Comparison of ENCODE assay signal across 9 cellular contexts in the genomic region with DNA sequence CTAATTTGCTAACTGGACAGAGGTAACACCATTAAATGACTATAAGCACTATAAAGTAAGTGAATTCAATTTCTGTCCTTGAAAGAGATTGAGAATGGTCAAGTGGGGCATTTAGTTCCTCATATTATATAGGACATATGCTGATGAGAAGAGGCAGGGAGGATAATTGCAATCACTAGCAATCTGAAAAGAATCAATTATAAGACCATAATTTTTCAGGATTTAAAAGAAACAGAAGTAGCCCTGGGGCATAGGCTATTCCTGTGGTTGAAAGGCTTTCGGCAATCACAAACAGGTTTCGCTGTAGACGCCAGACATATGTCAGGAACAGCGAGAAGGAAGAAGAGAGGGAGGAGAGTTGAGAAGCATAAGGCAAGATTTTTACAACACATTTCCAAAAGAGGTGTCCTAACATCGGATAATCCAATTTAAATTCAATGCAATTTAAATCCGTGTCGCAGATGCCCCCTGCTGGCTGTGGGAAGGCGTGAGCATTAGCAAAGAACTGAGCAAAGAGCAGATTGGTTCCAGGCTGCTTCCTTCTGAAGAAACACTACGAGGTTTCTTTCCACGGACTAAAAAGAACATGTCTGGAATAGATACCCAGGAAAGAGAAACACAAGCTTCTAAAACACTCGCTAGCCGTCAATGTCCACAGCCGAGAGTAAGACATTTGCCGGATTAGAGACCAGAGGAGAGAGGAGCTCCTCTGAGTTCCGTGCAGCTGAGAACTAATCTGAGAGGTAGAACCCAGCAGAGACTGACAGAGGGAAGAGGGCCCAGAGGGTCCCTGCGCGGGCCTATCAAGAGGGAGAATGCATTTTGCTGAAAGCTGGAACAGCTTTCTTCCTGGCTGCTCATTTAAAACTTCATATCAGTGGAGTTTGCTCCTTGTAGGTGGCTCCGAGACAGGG. TPM values are rescaled to one million over a fixed set of nuclear protein-coding genes. Genes with fewer than 3 reads are reported as not detected.
DNase-seq lines count a peak whose midpoint lies in the region; ATAC-seq and TF ChIP-seq lines count a peak whose summit lies in the region.
"Had no signal": no experiment of that assay in that cellular context is flagged by ENCODE, and none has a peak within 500 bp of the region (broad histone marks: within the 10 kb centered on the region; RNA-seq: fewer than 3 reads in every experiment).

No MANE protein-coding gene starts in this region.

- TF ChIP-seq CTCF in H9 (conservative IDR thresholded peaks at IDR 0.05) (peak; percentile 83), WTC11 (IDR thresholded peaks at IDR 0.05) (peak; percentile 56), endodermal cell (conservative IDR thresholded peaks at IDR 0.05) (peak; percentile 91), mesothelial cell of epicardium (IDR thresholded peaks at IDR 0.05; ENCODE audit: unreplicated experiment) (peak; percentile 68)

- peaks cover 0 to 2% (median 0%) of the 10 kb centered on the region in 7 donors for H3K9me3 Mint-ChIP-seq in CD4-positive, CD25-positive, alpha-beta regulatory T cell
- H3K9me3 Mint-ChIP-seq in H9 (no peaks in the 10 kb centered on the region), WTC11 (no peaks in the 10 kb centered on the region), endodermal cell (no peaks in the 10 kb centered on the region), mesothelial cell of epicardium (no peaks in the 10 kb centered on the region)

- peak in 2 of 3 donors; percentile 2 to 44 for DNase-seq in CD4-positive, CD25-positive, alpha-beta regulatory T cell
- DNase-seq in H9 (peak; percentile 62), NCI-H2227 (lab: John Stamatoyannopoulos, UW; ENCODE audit: unreplicated experiment) (peak; percentile 56), WTC11 (ENCODE audit: low spot score) (peak; percentile 71), endodermal cell (peak; percentile 85), mesothelial cell of epicardium (ENCODE audit: low spot score in 2 of 2, unreplicated experiment in 2 of 2) (peak; percentile 30 to 56), superior temporal gyrus (ENCODE audit: extremely low spot score) (peak; percentile 87), mesenteric fat pad (ENCODE audit: low spot score) (no peak)

- H3K56ac ChIP-seq in H9 (ENCODE audit: insufficient read length, low read depth, low read length) = no peak overlapping the region

- ATAC-seq in CD4-positive, CD25-positive, alpha-beta regulatory T cell (ENCODE audit: low read depth in 2 of 2) = no peak
- ATAC-seq in WTC11 = peak; percentile 77

- H3K27ac Mint-ChIP-seq in CD4-positive, CD25-positive, alpha-beta regulatory T cell = peak overlapping the region in 1 of 3 donors; percentile 83
- peak overlapping the region in 2 of 3 experiments; percentile 14 to 65; a peak in 3 of 7 replicates for H3K27ac Mint-ChIP-seq in H9
- peak overlapping the region; percentile 38; the same call in 1 of the 2 replicates for H3K27ac Mint-ChIP-seq in WTC11
- no peak overlapping the region for H3K27ac Mint-ChIP-seq in endodermal cell
- peak overlapping the region; percentile 74 for H3K27ac Mint-ChIP-seq in mesothelial cell of epicardium

- no peaks in the 10 kb centered on the region for H3K36me3 ChIP-seq in CD4-positive, CD25-positive, alpha-beta regulatory T cell (ENCODE audit: control insufficient read depth, insufficient read depth, low read length)
- H3K36me3 ChIP-seq in endodermal cell (ENCODE audit: control insufficient read depth, insufficient read depth, low read length) = peaks cover 4% of the 10 kb centered on the region

- H3K23ac ChIP-seq in H9 (ENCODE audit: insufficient read length, low read depth, low read length) = no peak overlapping the region

- no peak overlapping the region for H3K9ac ChIP-seq in H9 (ENCODE audit: extremely low read depth, insufficient read length, low read length)
- no peak overlapping the region for H3K9ac ChIP-seq in endodermal cell (ENCODE audit: extremely low read depth, low read length, poor library complexity, severe bottlenecking)

- WGBS in H9 (ENCODE audit: extremely low coverage, insufficient read length, low lambda C conversion rate) = no CpG with 5 or more reads among the region's 18 CpGs
- 67 to 71% methylated on average over 15 to 18 of the region's 18 CpGs for WGBS in endodermal cell (ENCODE audit: insufficient coverage in 1 of 2, insufficient read length in 1 of 2), 2 experiments

- no peak overlapping the region for H4K5ac ChIP-seq in H9 (ENCODE audit: insufficient read length, low read depth, low read length)

- peak overlapping the region; percentile 99 for H2AFZ ChIP-seq in H9 (ENCODE audit: low read length)

- no peak overlapping the region for H3K4me3 Mint-ChIP-seq in CD4-positive, CD25-positive, alpha-beta regulatory T cell
- no peak overlapping the region for H3K4me3 Mint-ChIP-seq in H9
- H3K4me3 Mint-ChIP-seq in WTC11 = 0 out of 2 replicates have a peak overlapping the region, but pooled peaks have one; percentile 6
- H3K4me3 Mint-ChIP-seq in endodermal cell = no peak overlapping the region
- peak overlapping the region; percentile 32 for H3K4me3 Mint-ChIP-seq in mesothelial cell of epicardium

- H3K18ac ChIP-seq in H9 (ENCODE audit: insufficient read length, low read depth, low read length) = no peak overlapping the region

- no peak overlapping the region for H3K4me2 ChIP-seq in H9 (ENCODE audit: insufficient read depth, insufficient read length, low read length)

- no peak overlapping the region for H4K91ac ChIP-seq in H9 (ENCODE audit: insufficient read length, low read depth, low read length)

- no peak overlapping the region for H3T11ph ChIP-seq in H9 (ENCODE audit: low read length)

- no peak overlapping the region for H2BK5ac ChIP-seq in H9 (ENCODE audit: insufficient read length, low read length)

- no peaks in the 10 kb centered on the region for H3K79me2 ChIP-seq in H9 (ENCODE audit: insufficient read depth, low read length)

- H3K27ac ChIP-seq in CD4-positive, CD25-positive, alpha-beta regulatory T cell (ENCODE audit: insufficient read depth, low read length, poor library complexity, severe bottlenecking) = no peak overlapping the region
- no peak overlapping the region for H3K27ac ChIP-seq in H9 (ENCODE audit: insufficient read length, low read depth, low read length)
- no peak overlapping the region for H3K27ac ChIP-seq in endodermal cell (ENCODE audit: low read depth, low read length)

- H3K23me2 ChIP-seq in H9 (ENCODE audit: insufficient read length, low read depth, low read length, poor library complexity, severe bottlenecking) = no peaks in the 10 kb centered on the region

- POLR2A ChIA-PET in WTC11 (lab: Charles Lee) = no interaction called here

- no peak overlapping the region for H2BK120ac ChIP-seq in H9 (ENCODE audit: low read depth, low read length, poor library complexity, severe bottlenecking)

- CTCF ChIA-PET in WTC11 (lab: Charles Lee) = interaction anchor here (0.6 to 1.8 kb wide), 6 partner anchors 11 to 297 kb away, joined by 3 to 22 read pairs (median 6); a partner anchor contains a TSS

- no peak overlapping the region for H2BK15ac ChIP-seq in H9 (ENCODE audit: low read depth, low read length)

- H2BK20ac ChIP-seq in H9 (ENCODE audit: low read depth, low read length, poor library complexity, severe bottlenecking) = no peak overlapping the region

- H4K8ac ChIP-seq in H9 (replicated peaks; ENCODE audit: insufficient read length, low read depth, low read length) = no peak overlapping the region

- H3K4ac ChIP-seq in H9 (ENCODE audit: low read depth, low read length) = no peak overlapping the region

- H3K36me3 Mint-ChIP-seq in CD4-positive, CD25-positive, alpha-beta regulatory T cell = no peaks in the 10 kb centered on the region
- H3K36me3 Mint-ChIP-seq in H9 (ENCODE audit: insufficient read depth in 1 of 3, low read depth in 3 of 3) (no peaks in the 10 kb centered on the region), WTC11 (no peaks in the 10 kb centered on the region), endodermal cell (ENCODE audit: low read depth) (no peaks in the 10 kb centered on the region), mesothelial cell of epicardium (no peaks in the 10 kb centered on the region)

- no peaks in the 10 kb centered on the region for H4K20me1 ChIP-seq in H9 (ENCODE audit: control insufficient read depth, insufficient read depth, insufficient read length)

- H3K4me1 Mint-ChIP-seq in CD4-positive, CD25-positive, alpha-beta regulatory T cell = no peaks in the 10 kb centered on the region
- H3K4me1 Mint-ChIP-seq in H9 (peaks cover 10% of the 10 kb centered on the region in 2 experiments), WTC11 (peaks cover 23% of the 10 kb centered on the region), endodermal cell (peaks cover 8% of the 10 kb centered on the region), mesothelial cell of epicardium (peaks cover 49% of the 10 kb centered on the region)

- H3K27me3 Mint-ChIP-seq in CD4-positive, CD25-positive, alpha-beta regulatory T cell = peaks cover 10% of the 10 kb centered on the region
- H3K27me3 Mint-ChIP-seq in H9 (ENCODE audit: low read depth) (no peaks in the 10 kb centered on the region), WTC11 (ENCODE audit: low read depth) (no peaks in the 10 kb centered on the region), endodermal cell (ENCODE audit: insufficient read depth) (no peaks in the 10 kb centered on the region), mesothelial cell of epicardium (ENCODE audit: low read depth) (no peaks in the 10 kb centered on the region)

- H3K27me3 ChIP-seq in CD4-positive, CD25-positive, alpha-beta regulatory T cell (ENCODE audit: control insufficient read depth, insufficient read depth, low read length) = no peaks in the 10 kb centered on the region
- H3K27me3 ChIP-seq in H9 (ENCODE audit: insufficient read depth, low read length) = no peaks in the 10 kb centered on the region
- no peaks in the 10 kb centered on the region for H3K27me3 ChIP-seq in endodermal cell (ENCODE audit: control insufficient read depth, insufficient read depth, low read length, poor library complexity, severe bottlenecking)

- no peaks in the 10 kb centered on the region for H3K4me1 ChIP-seq in CD4-positive, CD25-positive, alpha-beta regulatory T cell (ENCODE audit: control insufficient read depth, insufficient read depth, low read length, poor library complexity, severe bottlenecking)
- H3K4me1 ChIP-seq in H9 (ENCODE audit: insufficient read depth, low read length) (no peaks in the 10 kb centered on the region), endodermal cell (ENCODE audit: control insufficient read depth, insufficient read depth, low read length) (no peaks in the 10 kb centered on the region)

- H3K79me1 ChIP-seq in H9 (ENCODE audit: insufficient read depth, low read depth, low read length, poor library complexity, severe bottlenecking) = no peaks in the 10 kb centered on the region

- H3K4me3 ChIP-seq in CD4-positive, CD25-positive, alpha-beta regulatory T cell (ENCODE audit: low read depth, low read length) = no peak overlapping the region
- H3K4me3 ChIP-seq in endodermal cell (ENCODE audit: low read length) = no peak overlapping the region
- H3K4me3 ChIP-seq: skin epidermis had no signal

- H2AK5ac ChIP-seq in H9 (ENCODE audit: insufficient read length, low read length) = no peak overlapping the region

- no peaks in the 10 kb centered on the region for H3K9me3 ChIP-seq in CD4-positive, CD25-positive, alpha-beta regulatory T cell (ENCODE audit: control insufficient read depth in 2 of 2, low read length in 2 of 2)
- H3K9me3 ChIP-seq in H9 (ENCODE audit: control insufficient read depth, low read depth, low read length) (no peaks in the 10 kb centered on the region), endodermal cell (ENCODE audit: control insufficient read depth, low read length) (no peaks in the 10 kb centered on the region)

- H3K14ac ChIP-seq in H9 (ENCODE audit: insufficient read depth, low read length) = no peak overlapping the region

- H2BK12ac ChIP-seq in H9 (ENCODE audit: insufficient read length, low read depth, low read length) = no peak overlapping the region

RNA-seq across cellular contexts. Expression of a gene that starts 27.9 kb away (rescaled TPM):
- total RNA-seq in CD4-positive, CD25-positive, alpha-beta regulatory T cell = 2.5 TPM
- 1 to 10 TPM; 1.8 to 4.1 (median 2.3) TPM for polyA plus RNA-seq in CD4-positive, CD25-positive, alpha-beta regulatory T cell
- total RNA-seq in H9 (2021) = 30.1 and 33.7 TPM in 2 replicates
- 19.4 to 23.6 TPM (median 21.6 TPM) in 3 replicates for total RNA-seq in WTC11 (2021)
- total RNA-seq in endodermal cell = 10 to 100 TPM; 48.4 to 88.9 TPM
- 61.8 TPM for polyA plus RNA-seq in endodermal cell (2013, experiment 1 of 2)
- 68.1 TPM for polyA plus RNA-seq in endodermal cell (2013, experiment 2 of 2)
- total RNA-seq in mesothelial cell of epicardium = 209 to 263 TPM (median 218 TPM) in 3 replicates
- 60.4 TPM for total RNA-seq in mesenteric fat pad

Comparison
In these comparisons a context has a peak if more than half of its experiments do, and no peak if none do; other contexts are left out.
1. H3K4me3 Mint-ChIP-seq: peak in WTC11 (single experiment) and mesothelial cell of epicardium (single experiment); none in CD4-positive, CD25-positive, alpha-beta regulatory T cell (0 of 4), H9 (0 of 2) and endodermal cell (single experiment).
2. Peak in every context shown above with its lines, with median percentiles within 50 percentile points of each other: CTCF ChIP-seq.